8 cellular contexts compared by ENCODE assay signal in the genomic region with DNA sequence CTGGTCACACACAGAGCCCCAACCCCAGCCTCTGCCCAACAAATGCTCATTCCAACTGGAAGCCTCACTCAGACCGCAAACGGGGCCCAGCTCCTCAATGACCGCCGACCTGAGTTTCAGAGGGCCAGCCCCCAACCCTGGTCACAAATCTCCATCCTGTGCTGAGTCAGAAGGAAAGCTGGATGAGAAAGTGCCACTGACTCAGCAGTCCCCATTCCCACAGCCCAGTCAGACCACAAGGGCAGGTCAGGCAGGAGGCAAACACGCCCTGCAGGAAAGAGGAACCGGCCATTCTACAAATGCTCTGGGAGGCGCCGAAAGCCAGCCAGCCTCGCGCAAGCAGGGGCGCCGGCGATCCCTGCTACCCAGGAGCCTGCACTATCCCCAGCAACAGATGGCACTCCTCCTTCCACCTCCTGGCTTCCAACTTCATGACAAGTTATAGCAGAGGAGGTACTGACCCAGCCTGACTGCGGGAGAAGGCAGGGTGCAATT. TPM values are rescaled to one million over a fixed set of nuclear protein-coding genes. Genes with fewer than 3 reads are reported as not detected.
DNase-seq lines count a peak whose midpoint lies in the region; ATAC-seq, FAIRE-seq and TF ChIP-seq lines count a peak whose summit lies in the region.

No MANE protein-coding gene starts in this region.

- H3K9me3 ChIP-seq in astrocyte (ENCODE audit: insufficient read depth, low read depth, low read length) (no peaks in the 10 kb centered on the region), lung (ENCODE audit: control insufficient read depth in 2 of 2, insufficient read depth in 1 of 2, low read length in 1 of 2) (no peaks in the 10 kb centered on the region)

- H2AFZ ChIP-seq in astrocyte (ENCODE audit: low read depth, low read length), result no peak overlapping the region

- FAIRE-seq in HTR-8/SVneo (lab: Jason Lieb, UNC) (peak; percentile 81), astrocyte (lab: Jason Lieb, UNC) (peak; percentile 47)

- TF ChIP-seq CTCF in AG09309 (IDR thresholded peaks at IDR 0.05; ENCODE audit: control insufficient read depth, insufficient read depth, low read depth, low read length, missing control alignments) (no peak), astrocyte (IDR thresholded peaks at IDR 0.05; ENCODE audit: insufficient read depth, low read depth, low read length) (no peak), lung (IDR thresholded peaks at IDR 0.05; ENCODE audit: control extremely low read depth, extremely low read depth) (no peak)

- H3K4me3 Mint-ChIP-seq in astrocyte (ENCODE audit: unreplicated experiment), result peak overlapping the region; percentile 74

- peak; percentile 35 for ATAC-seq in lung (ENCODE audit: insufficient read depth, low FRiP score)
- ATAC-seq in HG02678 (IDR thresholded peaks at IDR 0.05; ENCODE audit: unreplicated experiment), result no peak
- ATAC-seq in HG03175 (IDR thresholded peaks at IDR 0.05; ENCODE audit: unreplicated experiment), result no peak
- ATAC-seq in GM21423 (IDR thresholded peaks at IDR 0.05; ENCODE audit: unreplicated experiment), result no peak
- ATAC-seq in HG02885 (IDR thresholded peaks at IDR 0.05; ENCODE audit: poor library complexity, unreplicated experiment), result no peak

- H3K4me1 Mint-ChIP-seq in astrocyte (ENCODE audit: low read depth, unreplicated experiment), result peaks cover 55% of the 10 kb centered on the region

- H3K27ac ChIP-seq in astrocyte (ENCODE audit: low read depth, low read length), result peak overlapping the region; percentile 72
- H3K27ac ChIP-seq in lung (ENCODE audit: low read depth in 1 of 2, low read length in 1 of 2), result peak overlapping the region in 1 of 2 donors; percentile 26

- peaks cover 16% of the 10 kb centered on the region for H3K36me3 ChIP-seq in astrocyte (ENCODE audit: insufficient read depth, low read length)
- H3K36me3 ChIP-seq in lung (ENCODE audit: control insufficient read depth in 2 of 2, insufficient read depth in 2 of 2, low read length in 2 of 2), result peaks cover 10 to 63% of the 10 kb centered on the region in 2 donors

- H3K27ac Mint-ChIP-seq in astrocyte (ENCODE audit: unreplicated experiment), result peak overlapping the region; percentile 92

- H3K79me2 ChIP-seq in astrocyte (ENCODE audit: insufficient read depth, low read length), result peaks cover 81% of the 10 kb centered on the region

- H3K4me2 ChIP-seq in astrocyte (ENCODE audit: low read length), result peak overlapping the region; percentile 80

- no peaks in the 10 kb centered on the region for H3K9me3 Mint-ChIP-seq in astrocyte (ENCODE audit: unreplicated experiment)

- no peaks in the 10 kb centered on the region for H3K27me3 ChIP-seq in astrocyte (ENCODE audit: insufficient read depth, low read length)
- H3K27me3 ChIP-seq in lung (ENCODE audit: control insufficient read depth, insufficient read depth), result no peaks in the 10 kb centered on the region

- 34 to 61% methylated on average over 14 of the region's 14 CpGs for WGBS in lung, 2 donors

- DNase-seq in AG09309 (ENCODE audit: low read depth) (peak; percentile 63), HTR-8/SVneo (ENCODE audit: insufficient read length, low spot score) (peak; percentile 67), astrocyte (ENCODE audit: low read depth) (peak; percentile 96), lung (ENCODE audit: low spot score) (peak; percentile 63)

- H3K36me3 Mint-ChIP-seq in astrocyte (ENCODE audit: low read depth, unreplicated experiment), result peaks cover 16% of the 10 kb centered on the region

- H3K4me1 ChIP-seq in astrocyte (ENCODE audit: insufficient read depth, low read length) (peaks cover 46% of the 10 kb centered on the region), lung (ENCODE audit: control insufficient read depth in 2 of 2, insufficient read depth in 2 of 2, low read length in 2 of 2) (no peaks in the 10 kb centered on the region)

- peak overlapping the region; percentile 65 for H3K9ac ChIP-seq in astrocyte (ENCODE audit: low read length)

- peaks cover 85% of the 10 kb centered on the region for H4K20me1 ChIP-seq in astrocyte (ENCODE audit: insufficient read depth, low read length)

- H3K4me3 ChIP-seq in AG09309 (ENCODE audit: control insufficient read depth, low read depth, low read length) (no peak overlapping the region), astrocyte (ENCODE audit: insufficient read depth, low read depth, low read length) (peak overlapping the region; percentile 25), lung (no peak overlapping the region)

- no peaks in the 10 kb centered on the region for H3K27me3 Mint-ChIP-seq in astrocyte (ENCODE audit: low read depth, unreplicated experiment)

RNA-seq across cellular contexts. Expression of a gene that starts 14.1 kb away (rescaled TPM):
- total RNA-seq in astrocyte, result 45.8 and 54.6 TPM in 2 replicates
- 10 to 100 TPM; 52.1 to 56.2 TPM for total RNA-seq in lung
- polyA plus RNA-seq in lung, result 10 to 100 TPM; 35.5 to 38.1 TPM

RNA-seq across cellular contexts. Expression of a gene that starts 14.8 kb away (rescaled TPM):
- total RNA-seq in astrocyte (25.1 and 28.1 TPM in 2 replicates), lung (10 to 100 TPM; 16.1 to 23.9 TPM)
- 10 to 100 TPM; 10.8 to 14.4 TPM for polyA plus RNA-seq in lung

RNA-seq across cellular contexts. Expression of a gene that starts 15.2 kb away (rescaled TPM):
- total RNA-seq in astrocyte (75.0 and 80.8 TPM in 2 replicates), lung (10 to 100 TPM; 71.6 to 86.8 TPM)
- polyA plus RNA-seq in lung, result 10 to 100 TPM; 71.9 to 86.6 TPM

RNA-seq across cellular contexts. Expression of a gene that starts 57.3 kb away (rescaled TPM):
- total RNA-seq in astrocyte, result 233 and 270 TPM in 2 replicates
- 100 to 1,000 TPM in 1 of 2 donors, 10 to 100 TPM in 1; 38.2 to 216 TPM for total RNA-seq in lung
- polyA plus RNA-seq in lung, result 100 to 1,000 TPM in 1 of 2 donors, 10 to 100 TPM in 1; 97.0 to 116 TPM
